In the genomic region with DNA sequence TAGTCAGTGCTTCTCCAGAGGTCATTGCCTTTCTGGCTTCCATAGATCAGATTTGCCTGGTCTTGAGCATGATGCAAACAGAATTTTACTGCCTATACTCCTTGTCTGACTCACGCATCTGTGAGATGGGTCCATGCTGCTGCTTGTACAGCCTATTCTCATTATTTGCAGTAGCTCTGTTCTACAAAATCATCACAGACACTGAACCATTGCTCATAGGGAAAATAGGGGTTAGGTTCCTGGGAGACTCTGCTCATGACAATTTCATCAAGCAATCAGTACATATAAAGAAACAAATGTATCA, we compare ENCODE assay signal across 18 cellular contexts.
"Had no signal": no experiment of that assay in that cellular context is flagged by ENCODE, and none has a peak within 500 bp of the region (broad histone marks: within the 10 kb centered on the region; RNA-seq: fewer than 3 reads in every experiment).

No MANE protein-coding gene starts in this region.

- H3K4me3 ChIP-seq: colonic mucosa, skin epidermis, stomach, suprapubic skin, transverse colon had no signal

- ATAC-seq: activated CD4-positive, CD25-positive, alpha-beta regulatory T cell treated with anti-CD3 and anti-CD28 coated beads, Interleukin-2, amount 50 U/mL, for 24 hours; stimulated activated memory B cell treated with anti-CD40 and anti-IgM and Interleukin-4, amounts not matched to agents 10 μg/mL and 1 μg/mL and 100 μg/mL, for 72 hours had no signal

- DNase-seq: activated effector memory CD4-positive, alpha-beta T cell treated with Interleukin-2 at 50 U/mL for 16 hours; left ventricle myocardium superior; stimulated activated CD4-positive, alpha-beta T cell treated with anti-CD3 and anti-CD28 coated beads, Interleukin-2, amount 100 ng/mL, for 24 hours; stomach had no signal

- H3K27me3 ChIP-seq: colonic mucosa, dorsolateral prefrontal cortex, esophagus muscularis mucosa, stomach, transverse colon had no signal

- H3K27ac ChIP-seq: colonic mucosa, esophagus muscularis mucosa, skin epidermis, stomach, suprapubic skin, transverse colon had no signal

- H3K27me3 Mint-ChIP-seq: stimulated activated memory B cell treated with anti-CD40 and anti-IgM and Interleukin-4, amounts not matched to agents 10 μg/mL and 1 μg/mL and 100 μg/mL, for 72 hours had no signal

- H3K4me3 Mint-ChIP-seq: activated CD4-positive, alpha-beta memory T cell treated with anti-CD3 and anti-CD28 coated beads, Interleukin-2, amount 10 ng/mL, durations not matched to agents 7 days and 5 days; activated CD4-positive, alpha-beta T cell treated with anti-CD3 and anti-CD28 coated beads, Interleukin-2, amount 10 ng/mL, durations not matched to agents 24 days and 14 days; activated naive CD4-positive, alpha-beta T cell treated with anti-CD3 and anti-CD28 coated beads, Interleukin-2, amount 10 ng/mL, durations not matched to agents 7 days and 5 days; activated T-cell treated with anti-CD3 and anti-CD28 coated beads, Interleukin-2, amount 50 U/mL, for 72 hours; effector memory CD8-positive, alpha-beta T cell; nephron progenitor cell; stimulated activated memory B cell treated with anti-CD40 and anti-IgM and Interleukin-4, amounts not matched to agents 10 μg/mL and 1 μg/mL and 100 μg/mL, for 72 hours had no signal

- H3K9me3 ChIP-seq: colonic mucosa, esophagus muscularis mucosa, stomach, suprapubic skin, transverse colon had no signal

- H3K27ac Mint-ChIP-seq: activated CD4-positive, alpha-beta memory T cell treated with anti-CD3 and anti-CD28 coated beads, Interleukin-2, amount 10 ng/mL, durations not matched to agents 7 days and 5 days; activated naive CD4-positive, alpha-beta T cell treated with anti-CD3 and anti-CD28 coated beads, Interleukin-2, amount 10 ng/mL, durations not matched to agents 7 days and 5 days; activated T-cell treated with anti-CD3 and anti-CD28 coated beads, Interleukin-2, amount 50 U/mL, for 72 hours; effector memory CD8-positive, alpha-beta T cell; nephron progenitor cell; stimulated activated memory B cell treated with anti-CD40 and anti-IgM and Interleukin-4, amounts not matched to agents 10 μg/mL and 1 μg/mL and 100 μg/mL, for 72 hours had no signal

- H3K9me3 Mint-ChIP-seq: activated CD4-positive, alpha-beta memory T cell treated with anti-CD3 and anti-CD28 coated beads, Interleukin-2, amount 10 ng/mL, durations not matched to agents 7 days and 5 days; activated CD4-positive, alpha-beta T cell treated with anti-CD3 and anti-CD28 coated beads, Interleukin-2, amount 10 ng/mL, durations not matched to agents 24 days and 14 days; activated naive CD4-positive, alpha-beta T cell treated with anti-CD3 and anti-CD28 coated beads, Interleukin-2, amount 10 ng/mL, durations not matched to agents 7 days and 5 days; activated T-cell treated with anti-CD3 and anti-CD28 coated beads, Interleukin-2, amount 50 U/mL, for 72 hours; effector memory CD8-positive, alpha-beta T cell; nephron progenitor cell; stimulated activated memory B cell treated with anti-CD40 and anti-IgM and Interleukin-4, amounts not matched to agents 10 μg/mL and 1 μg/mL and 100 μg/mL, for 72 hours had no signal

- H3K36me3 Mint-ChIP-seq: activated naive CD4-positive, alpha-beta T cell treated with anti-CD3 and anti-CD28 coated beads, Interleukin-2, amount 10 ng/mL, durations not matched to agents 7 days and 5 days; stimulated activated memory B cell treated with anti-CD40 and anti-IgM and Interleukin-4, amounts not matched to agents 10 μg/mL and 1 μg/mL and 100 μg/mL, for 72 hours had no signal

- H3K4me1 ChIP-seq: colonic mucosa, suprapubic skin had no signal

- H3K36me3 ChIP-seq: colonic mucosa, esophagus muscularis mucosa, stomach, suprapubic skin, transverse colon had no signal
